In the genomic region with DNA sequence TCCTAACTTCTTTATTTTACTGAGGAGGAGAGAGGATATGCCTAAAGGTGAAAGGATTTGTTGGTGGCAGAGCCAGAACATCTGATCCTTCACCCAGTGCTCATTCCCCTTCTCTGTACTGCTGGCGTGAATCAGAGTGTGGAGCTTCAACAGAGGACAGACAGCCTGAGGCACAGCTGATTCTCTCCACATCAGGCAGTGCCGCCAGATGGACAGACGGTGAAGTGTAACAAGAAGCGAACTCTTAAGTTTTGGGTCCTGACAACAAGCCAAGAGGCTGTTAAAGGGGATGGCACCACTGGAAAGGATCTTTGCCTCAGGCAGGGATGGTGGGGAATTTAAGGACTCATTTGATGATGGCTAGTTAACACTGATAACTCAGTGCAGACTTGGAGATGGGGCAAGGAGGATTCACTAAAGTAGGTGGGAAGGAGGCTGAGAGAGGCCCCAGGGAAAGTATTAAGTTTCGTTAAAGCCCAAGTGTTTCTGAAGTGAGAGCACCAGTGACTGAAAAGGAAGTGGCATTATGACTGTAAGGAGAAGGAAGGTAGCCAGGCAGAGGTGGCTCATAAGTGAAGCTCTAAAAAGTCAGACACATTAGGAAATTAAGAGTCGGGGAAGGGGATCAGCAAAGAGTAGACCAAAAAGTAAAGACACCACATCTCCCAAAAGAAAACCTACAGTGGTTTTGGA, we compare ENCODE assay signal across 7 cellular contexts.
DNase-seq lines count a peak whose midpoint lies in the region; TF ChIP-seq lines count a peak whose summit lies in the region.

No MANE protein-coding gene starts in this region.

- intact Hi-C loops in dorsolateral prefrontal cortex (cut with DNase I): loop anchor here in 1 of 2 donors (5.0 kb wide), 2 partner anchors 59 to 79 kb away; partner anchors contain the start of gene CLPB

- DNase-seq in GM20000 (ENCODE audit: low spot score) (peak; percentile 51), LHCN-M2 (ENCODE audit: low read depth) (peak; percentile 69), dorsolateral prefrontal cortex (peak in 7 of 10 donors; percentile 31 to 79 (median 62)), HK-2 (ENCODE audit: unreplicated experiment) (no peak), germinal center (ENCODE audit: low spot score) (no peak)
- peak; percentile 2 to 5 for DNase-seq in stimulated activated CD4-positive, alpha-beta T cell treated with anti-CD3 and anti-CD28 coated beads, Interleukin-2, amount 100 ng/mL, for 48 hours

- TF ChIP-seq CTCF in GM12801 (IDR thresholded peaks at IDR 0.05; ENCODE audit: extremely low read depth, insufficient read length) (peak; percentile 18), GM20000 (IDR thresholded peaks at IDR 0.05; ENCODE audit: extremely low read depth, missing control alignments) (peak; percentile 62), dorsolateral prefrontal cortex (IDR thresholded peaks at IDR 0.05 in 54 of 56, conservative IDR thresholded peaks at IDR 0.05 in 2 of 56; ENCODE audit: low read depth in 1 of 56, partially characterized antibody in 56 of 56) (peak in 29 of 56 donors; percentile 10 to 42 (median 22))

- no peak overlapping the region for H3K4me3 ChIP-seq in dorsolateral prefrontal cortex

- H3K27ac ChIP-seq in dorsolateral prefrontal cortex: peak overlapping the region in 6 of 59 donors; percentile 7 to 51 (median 23)

- H3K27me3 ChIP-seq in dorsolateral prefrontal cortex: no peaks in the 10 kb centered on the region

Comparison
In these comparisons a context has a peak if more than half of its experiments do, and no peak if none do; other contexts are left out.
1. DNase-seq: peak in GM20000 (single experiment), LHCN-M2 (single experiment), dorsolateral prefrontal cortex (7 of 10) and stimulated activated CD4-positive, alpha-beta T cell treated with anti-CD3 and anti-CD28 coated beads, Interleukin-2, amount 100 ng/mL, for 48 hours (2 of 2); none in HK-2 (single experiment) and germinal center (single experiment).
2. Peak in every context shown above with its lines, with median percentiles within 50 percentile points of each other: CTCF ChIP-seq.